In the genomic region with DNA sequence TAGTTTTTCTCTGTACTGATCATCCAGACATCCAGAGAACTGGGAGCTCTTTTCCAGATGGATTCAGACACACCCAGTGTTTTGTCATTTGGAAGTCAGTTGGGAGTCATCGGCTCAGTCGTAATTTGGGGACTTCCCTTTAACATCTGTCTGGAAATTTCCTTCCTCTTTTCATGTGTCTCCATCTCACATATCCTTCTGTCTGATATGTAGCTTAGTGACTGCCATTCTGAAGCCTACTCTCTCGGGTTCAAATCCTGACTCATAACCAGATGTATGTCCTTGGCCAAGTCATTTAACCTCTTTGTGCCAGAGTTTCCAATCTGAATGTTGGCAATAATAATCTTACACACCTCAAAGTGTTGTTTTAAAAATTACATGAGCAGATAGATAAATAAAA, we compare ENCODE assay signal across 1 cellular context.
TF ChIP-seq lines count a peak whose summit lies in the region.

No MANE protein-coding gene starts in this region.

TF ChIP-seq in K562, 482 proteins besides CTCF, POLR2A, EP300 and RAD21 (continued from another document):
- TF ChIP-seq GTF2E2 (tag; IDR thresholded peaks at IDR 0.05) (0 out of 2 replicates have a peak, but pooled peaks have one; percentile 5), JUND (IDR thresholded peaks at IDR 0.05; ENCODE audit: borderline replicate concordance, low read depth, low read length) (peak; percentile 71), JUND (tag; IDR thresholded peaks at IDR 0.05; ENCODE audit: borderline replicate concordance, low read depth, low read length) (peak; percentile 95; the same call in 2 of the 3 replicates), MEIS2 (IDR thresholded peaks at IDR 0.05; ENCODE audit: partially characterized antibody) (peak; percentile 2)
